1 cellular context compared by ENCODE assay signal in the genomic region with DNA sequence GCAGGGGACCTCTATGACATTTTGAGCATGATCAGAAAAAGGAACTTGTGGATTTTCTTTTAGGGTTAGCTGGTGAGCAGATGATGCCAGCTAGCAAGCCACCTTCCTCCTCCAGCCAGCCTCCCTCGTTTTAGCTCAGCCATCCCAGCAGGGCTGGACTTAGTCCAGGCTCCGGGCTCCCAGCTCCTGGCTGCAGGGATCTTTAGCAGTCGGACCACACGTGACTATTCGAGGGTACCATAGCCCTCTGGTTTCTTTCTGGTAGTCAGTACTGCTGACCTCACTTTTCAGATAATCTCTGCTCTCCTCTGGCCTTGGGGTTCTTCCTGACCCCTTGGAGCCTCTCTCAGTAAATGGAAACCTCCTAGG.
TF ChIP-seq lines count a peak whose summit lies in the region.

No MANE protein-coding gene starts in this region.

TF ChIP-seq in HepG2, 621 proteins besides CTCF, POLR2A, EP300 and RAD21 (continued from another document):
- TF ChIP-seq ZBED4 (CRISPR knock-in tag; IDR thresholded peaks at IDR 0.05; ENCODE audit: borderline replicate concordance) = no peak
